8 cellular contexts compared by ENCODE assay signal in genomic region chr11:18321622-18321990, GRCh38. TPM values are rescaled to one million over a fixed set of nuclear protein-coding genes. Genes with fewer than 3 reads are reported as not detected.
A peak's percentile ranks its signal among the peaks of the same experiment; 100 is the strongest.
DNase-seq lines count a peak whose midpoint lies in the region; ATAC-seq and TF ChIP-seq lines count a peak whose summit lies in the region.

No MANE protein-coding gene starts in this region.

- POLR2A ChIA-PET in naive thymus-derived CD4-positive, alpha-beta T cell (lab: Charles Lee), result interaction anchor here (0.6 to 4.2 kb wide), 16 partner anchors 10 to 313 kb away, joined by 3 to 85 read pairs (median 4); partner anchors contain the start of genes LDHA, SPTY2D1 and TSG101

- H3K4me3 ChIP-seq in DND-41 (ENCODE audit: low read depth in 1 of 2, low read length in 2 of 2) (peak overlapping the region; percentile 57 to 68), coronary artery (peak overlapping the region; percentile 81)
- peak overlapping the region; percentile 96 for H3K4me3 ChIP-seq in naive thymus-derived CD4-positive, alpha-beta T cell (ENCODE audit: low read length)

- H3K79me2 ChIP-seq in DND-41 (ENCODE audit: insufficient read depth, low read length), result peaks cover 92% of the 10 kb centered on the region

- CTCF ChIA-PET in naive thymus-derived CD4-positive, alpha-beta T cell (lab: Charles Lee), result interaction anchor here (1.2 to 1.3 kb wide), 2 partner anchors 74 to 206 kb away, joined by 3 to 4 read pairs; no protein-coding TSS in a partner anchor

- peak overlapping the region; percentile 85 to 100 (median 94) for H3K4me3 Mint-ChIP-seq in naive thymus-derived CD4-positive, alpha-beta T cell

- intact Hi-C loops in naive thymus-derived CD4-positive, alpha-beta T cell (cut with micrococcal nuclease), result loop anchor here (5.0 to 10.0 kb wide), 6 partner anchors 214 to 1114 kb away; partner anchors contain the start of genes PIK3C2A (in 1 of the 2), SAAL1 (in 1 of the 2), UEVLD (in 1 of the 2) and ZDHHC13 (in 1 of the 2)

- peaks cover 0 to 31% (median 16%) of the 10 kb centered on the region in 5 donors for H3K36me3 Mint-ChIP-seq in naive thymus-derived CD4-positive, alpha-beta T cell

- peaks cover 0 to 2% (median 0%) of the 10 kb centered on the region in 5 donors for H3K27me3 Mint-ChIP-seq in naive thymus-derived CD4-positive, alpha-beta T cell

- H3K9ac ChIP-seq in DND-41 (ENCODE audit: low read depth, low read length), result peak overlapping the region; percentile 66

- H3K27ac Mint-ChIP-seq in naive thymus-derived CD4-positive, alpha-beta T cell, result peak overlapping the region; percentile 99 to 100 (median 100)

- peaks cover 22% of the 10 kb centered on the region for H3K36me3 ChIP-seq in DND-41 (ENCODE audit: insufficient read depth, low read length)
- H3K36me3 ChIP-seq in naive thymus-derived CD4-positive, alpha-beta T cell (ENCODE audit: control insufficient read depth in 2 of 3, insufficient read depth in 3 of 3, low read length in 3 of 3), result peaks cover 0 to 9% (median 7%) of the 10 kb centered on the region in 3 experiments

- no peak for TF ChIP-seq CTCF in DND-41 (IDR thresholded peaks at IDR 0.05; ENCODE audit: borderline replicate concordance, extremely low read depth, low read length, poor library complexity, severe bottlenecking)
- no peak for TF ChIP-seq CTCF in coronary artery (IDR thresholded peaks at IDR 0.05)

- H3K27ac ChIP-seq in DND-41 (ENCODE audit: low read length), result peak overlapping the region; percentile 96
- H3K27ac ChIP-seq in coronary artery, result peak overlapping the region; percentile 90 to 99
- peak overlapping the region; percentile 97 for H3K27ac ChIP-seq in naive thymus-derived CD4-positive, alpha-beta T cell (ENCODE audit: low read depth, low read length)

- H3K27me3 ChIP-seq in DND-41 (ENCODE audit: insufficient read depth, low read length, poor library complexity), result no peaks in the 10 kb centered on the region
- no peaks in the 10 kb centered on the region for H3K27me3 ChIP-seq in naive thymus-derived CD4-positive, alpha-beta T cell (ENCODE audit: control insufficient read depth in 2 of 2, insufficient read depth in 2 of 2, low read length in 2 of 2)

- no peak for DNase-seq in DND-41
- DNase-seq in NOMO-1 (lab: John Stamatoyannopoulos, UW; ENCODE audit: unreplicated experiment in 2 of 2), result peak; percentile 29 to 76
- no peak for DNase-seq in coronary artery (ENCODE audit: low spot score)
- peak in 1 of 9 donors; percentile 5 for DNase-seq in naive thymus-derived CD4-positive, alpha-beta T cell
- DNase-seq in DMS114 treated with DMSO at 0.1 percent for 48 hours (lab: John Stamatoyannopoulos, UW; ENCODE audit: unreplicated experiment), result no peak
- no peak for DNase-seq in HuH-7 (ENCODE audit: low spot score)
- no peak for DNase-seq in HK-2 (ENCODE audit: unreplicated experiment)

- H3K4me1 Mint-ChIP-seq in naive thymus-derived CD4-positive, alpha-beta T cell, result peaks cover 53 to 88% (median 79%) of the 10 kb centered on the region in 7 donors

- H4K20me1 ChIP-seq in DND-41 (ENCODE audit: insufficient read depth, low read length), result peaks cover 10% of the 10 kb centered on the region; the same call in 1 of the 2 replicates

- peak overlapping the region; percentile 95 for H3K4me2 ChIP-seq in DND-41 (ENCODE audit: insufficient read depth, low read length)

- H2AFZ ChIP-seq in DND-41 (ENCODE audit: low read depth, low read length), result peak overlapping the region; percentile 81

- H3K9me3 Mint-ChIP-seq in naive thymus-derived CD4-positive, alpha-beta T cell, result peaks cover 0 to 3% (median 0%) of the 10 kb centered on the region in 11 donors

- ATAC-seq in DND-41 (ENCODE audit: insufficient read depth, low read depth) (peak; percentile 9), GM21723 (IDR thresholded peaks at IDR 0.05; ENCODE audit: unreplicated experiment) (peak; percentile 5)
- peak; percentile 6 for ATAC-seq in naive thymus-derived CD4-positive, alpha-beta T cell

- H3K4me1 ChIP-seq in DND-41 (ENCODE audit: insufficient read depth, low read length), result peaks cover 59% of the 10 kb centered on the region
- H3K4me1 ChIP-seq in naive thymus-derived CD4-positive, alpha-beta T cell (ENCODE audit: control insufficient read depth in 2 of 2, insufficient read depth in 2 of 2, low read length in 2 of 2), result peaks cover 32 to 33% of the 10 kb centered on the region in 2 donors

- H3K9me3 ChIP-seq in DND-41 (ENCODE audit: insufficient read depth, low read length, severe bottlenecking), result no peaks in the 10 kb centered on the region
- H3K9me3 ChIP-seq in naive thymus-derived CD4-positive, alpha-beta T cell (ENCODE audit: control insufficient read depth in 2 of 3, low read length in 3 of 3), result no peaks in the 10 kb centered on the region

RNA-seq across cellular contexts. Expression of gene HPS5, which starts 0.3 kb away (rescaled TPM):
- 10 to 100 TPM; 13.0 to 22.3 (median 16.6) TPM for total RNA-seq in naive thymus-derived CD4-positive, alpha-beta T cell
- polyA plus RNA-seq in naive thymus-derived CD4-positive, alpha-beta T cell, result 10 to 100 TPM; 13.2 to 15.6 TPM

RNA-seq across cellular contexts. Expression of gene GTF2H1, which starts 0.8 kb away (rescaled TPM):
- total RNA-seq in naive thymus-derived CD4-positive, alpha-beta T cell, result 10 to 100 TPM; 26.3 to 63.2 (median 59.0) TPM
- 10 to 100 TPM; 39.3 to 43.2 TPM for polyA plus RNA-seq in naive thymus-derived CD4-positive, alpha-beta T cell

RNA-seq across cellular contexts. Expression of gene SAA1, which starts 55.5 kb away (rescaled TPM):
- not detected for total RNA-seq in naive thymus-derived CD4-positive, alpha-beta T cell
- polyA plus RNA-seq in naive thymus-derived CD4-positive, alpha-beta T cell, result not detected

Comparison
In these comparisons a context has a peak if more than half of its experiments do, and no peak if none do; other contexts are left out.
1. DNase-seq: peak in NOMO-1 (2 of 2); none in DND-41 (single experiment), coronary artery (single experiment), DMS114 treated with DMSO at 0.1 percent for 48 hours (single experiment), HuH-7 (single experiment) and HK-2 (single experiment).
2. Peak in every context shown above with its lines, with median percentiles within 50 percentile points of each other: ATAC-seq, H3K27ac ChIP-seq and H3K4me3 ChIP-seq.